9 cellular contexts compared by ENCODE assay signal in the genomic region with DNA sequence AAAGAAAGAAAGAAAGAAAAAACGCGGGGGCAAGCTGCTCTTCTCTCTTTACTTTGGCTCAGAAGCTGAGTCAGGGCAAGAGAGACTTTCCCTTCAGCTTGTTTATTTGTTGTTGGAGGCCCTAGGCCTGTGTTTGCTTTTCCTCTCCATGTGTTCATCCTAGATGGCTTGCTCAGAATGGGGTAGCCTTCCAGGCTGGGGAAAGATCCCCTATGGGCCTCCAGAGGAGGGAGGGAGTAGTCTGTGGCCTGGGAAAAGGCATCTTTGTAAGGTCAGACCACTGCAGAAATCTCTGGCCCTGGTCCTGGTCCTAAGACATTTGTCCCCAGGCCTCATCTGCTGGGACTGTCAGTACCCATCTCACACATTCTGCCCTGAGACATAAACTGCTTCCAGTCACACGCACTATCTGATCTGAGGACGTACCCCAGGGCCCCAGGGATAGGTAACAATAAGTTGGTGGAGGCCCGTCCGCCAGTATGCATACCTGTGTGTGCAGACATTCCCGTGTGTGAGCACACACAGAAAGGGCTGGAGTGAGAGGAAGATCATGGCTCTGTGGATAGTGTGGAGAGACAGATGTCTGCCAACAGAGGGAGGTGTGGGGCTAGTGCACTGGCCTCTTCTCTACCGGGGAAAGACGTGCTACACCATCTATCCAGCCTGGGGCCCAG. TPM values are rescaled to one million over a fixed set of nuclear protein-coding genes. Genes with fewer than 3 reads are reported as not detected.
DNase-seq lines count a peak whose midpoint lies in the region; ATAC-seq and TF ChIP-seq lines count a peak whose summit lies in the region.
"Had no signal": no experiment of that assay in that cellular context is flagged by ENCODE, and none has a peak within 500 bp of the region (broad histone marks: within the 10 kb centered on the region; RNA-seq: fewer than 3 reads in every experiment).

No MANE protein-coding gene starts in this region.

- H3K27me3 ChIP-seq in KMS-11 (ENCODE audit: insufficient read depth, low read depth) (no peaks in the 10 kb centered on the region), breast epithelium (no peaks in the 10 kb centered on the region)
- H3K27me3 ChIP-seq: BLaER1 had no signal

- no peak overlapping the region for H2AFZ ChIP-seq in KMS-11 (ENCODE audit: low read depth)

- no peak overlapping the region for H3K4me3 ChIP-seq in KMS-11 (IDR thresholded peaks at IDR 0.05; ENCODE audit: insufficient read depth, low read depth, low read length)
- no peak overlapping the region for H3K4me3 ChIP-seq in breast epithelium
- H3K4me3 ChIP-seq: BLaER1 had no signal

- H3K4me3 Mint-ChIP-seq in T-helper 17 cell = no peak overlapping the region

- H3K36me3 Mint-ChIP-seq in T-helper 17 cell (ENCODE audit: low read depth) = no peaks in the 10 kb centered on the region

- H3K36me3 ChIP-seq in KMS-11 (ENCODE audit: insufficient read depth) (no peaks in the 10 kb centered on the region), breast epithelium (no peaks in the 10 kb centered on the region)
- H3K36me3 ChIP-seq: BLaER1 had no signal

- peak; percentile 26 for ATAC-seq in T-helper 17 cell
- no peak for ATAC-seq in HG02798 (IDR thresholded peaks at IDR 0.05; ENCODE audit: poor library complexity, unreplicated experiment)

- peaks cover 1% of the 10 kb centered on the region; the same call in 1 of the 2 replicates for H3K79me2 ChIP-seq in KMS-11 (ENCODE audit: insufficient read depth, low read depth)

- H3K4me2 ChIP-seq in KMS-11 = no peak overlapping the region
- H3K4me2 ChIP-seq: BLaER1 had no signal

- peaks cover 5% of the 10 kb centered on the region for H3K27me3 Mint-ChIP-seq in T-helper 17 cell

- peak in 2 of 3 experiments; percentile 9 to 29 for DNase-seq in NCI-H1417 (lab: John Stamatoyannopoulos, UW)
- DNase-seq in NCI-H1417 treated with DMSO at 0.1 percent for 48 hours (lab: John Stamatoyannopoulos, UW) = no peak
- DNase-seq in T-helper 17 cell = no peak
- DNase-seq in breast epithelium (ENCODE audit: low spot score in 2 of 2) = peak in 1 of 2 donors; percentile 34
- peak; percentile 41 for DNase-seq in kidney glomerular epithelial cell (lab: John Stamatoyannopoulos, UW)
- DNase-seq in stimulated activated CD4-positive, alpha-beta T cell treated with anti-CD3 and anti-CD28 coated beads, TNF-alpha, amount 100 ng/mL, for 48 hours (ENCODE audit: low read depth in 3 of 3) = peak in 2 of 3 donors; percentile 16 to 31

- TF ChIP-seq CTCF in KMS-11 (conservative IDR thresholded peaks at IDR 0.05; ENCODE audit: low read depth, low read length) = peak; percentile 57
- peak; percentile 9 to 74 (median 48) for TF ChIP-seq CTCF in breast epithelium (IDR thresholded peaks at IDR 0.05)

- no peak for TF ChIP-seq POLR2A in breast epithelium (IDR thresholded peaks at IDR 0.05)

- H3K4me1 ChIP-seq in KMS-11 (ENCODE audit: low read depth, poor library complexity, severe bottlenecking) (peaks cover 23% of the 10 kb centered on the region), breast epithelium (peaks cover 0 to 3% of the 10 kb centered on the region in 2 donors)

- H4K20me1 ChIP-seq in KMS-11 (ENCODE audit: insufficient read depth) = no peaks in the 10 kb centered on the region
- H4K20me1 ChIP-seq: BLaER1 had no signal

- intact Hi-C loops in breast epithelium (cut with DNase I; ENCODE audit: low total_unique reads) = no loop called here

- H3K27ac ChIP-seq in KMS-11 (no peak overlapping the region), breast epithelium (peak overlapping the region in 1 of 2 donors; percentile 35)
- H3K27ac ChIP-seq: BLaER1 had no signal

- H3K9ac ChIP-seq in KMS-11 = no peak overlapping the region
- H3K9ac ChIP-seq: BLaER1 had no signal

- H3K27ac Mint-ChIP-seq in T-helper 17 cell = no peak overlapping the region

- H3K9me3 ChIP-seq in T-helper 17 cell (ENCODE audit: control insufficient read depth, low read length, poor library complexity, severe bottlenecking) (no peaks in the 10 kb centered on the region), breast epithelium (no peaks in the 10 kb centered on the region)
- H3K9me3 ChIP-seq: BLaER1 had no signal

- H3K4me1 Mint-ChIP-seq in T-helper 17 cell = peaks cover 11% of the 10 kb centered on the region

RNA-seq across cellular contexts. Expression of a gene that starts 4.9 kb away (rescaled TPM):
- 1 to 10 TPM in 1 of 2 donors, under 1 TPM in 1; 0.77 to 1.5 TPM for total RNA-seq in T-helper 17 cell
- 100 to 1,000 TPM in 2 of 3 donors, 10 to 100 TPM in 1; 72.8 to 461 (median 112) TPM for total RNA-seq in breast epithelium

RNA-seq across cellular contexts. Expression of a gene that starts 12.1 kb away (rescaled TPM):
- under 1 TPM in 1 of 2 donors, not detected in 1; 0.80 TPM for total RNA-seq in T-helper 17 cell
- 1 to 10 TPM in 1 of 3 donors, under 1 TPM in 1, not detected in 1; 0.32 to 1.5 TPM for total RNA-seq in breast epithelium

RNA-seq across cellular contexts. Expression of a gene that starts 55.6 kb away (rescaled TPM):
- total RNA-seq in T-helper 17 cell = 10 to 100 TPM; 40.4 to 58.2 TPM
- 10 to 100 TPM; 25.9 to 28.0 (median 26.5) TPM for total RNA-seq in breast epithelium

Comparison
In these comparisons a context has a peak if more than half of its experiments do, and no peak if none do; other contexts are left out.
1. DNase-seq: peak in NCI-H1417 (2 of 3), kidney glomerular epithelial cell (single experiment) and stimulated activated CD4-positive, alpha-beta T cell treated with anti-CD3 and anti-CD28 coated beads, TNF-alpha, amount 100 ng/mL, for 48 hours (2 of 3); none in NCI-H1417 treated with DMSO at 0.1 percent for 48 hours (single experiment) and T-helper 17 cell (0 of 3).
2. RNA of a gene that starts 4.9 kb away (total RNA-seq): 72.8 to 461 TPM in breast epithelium; 0.77 to 1.5 TPM in T-helper 17 cell; every median in the first group is over 10 times any median in the second.